In the genomic region with DNA sequence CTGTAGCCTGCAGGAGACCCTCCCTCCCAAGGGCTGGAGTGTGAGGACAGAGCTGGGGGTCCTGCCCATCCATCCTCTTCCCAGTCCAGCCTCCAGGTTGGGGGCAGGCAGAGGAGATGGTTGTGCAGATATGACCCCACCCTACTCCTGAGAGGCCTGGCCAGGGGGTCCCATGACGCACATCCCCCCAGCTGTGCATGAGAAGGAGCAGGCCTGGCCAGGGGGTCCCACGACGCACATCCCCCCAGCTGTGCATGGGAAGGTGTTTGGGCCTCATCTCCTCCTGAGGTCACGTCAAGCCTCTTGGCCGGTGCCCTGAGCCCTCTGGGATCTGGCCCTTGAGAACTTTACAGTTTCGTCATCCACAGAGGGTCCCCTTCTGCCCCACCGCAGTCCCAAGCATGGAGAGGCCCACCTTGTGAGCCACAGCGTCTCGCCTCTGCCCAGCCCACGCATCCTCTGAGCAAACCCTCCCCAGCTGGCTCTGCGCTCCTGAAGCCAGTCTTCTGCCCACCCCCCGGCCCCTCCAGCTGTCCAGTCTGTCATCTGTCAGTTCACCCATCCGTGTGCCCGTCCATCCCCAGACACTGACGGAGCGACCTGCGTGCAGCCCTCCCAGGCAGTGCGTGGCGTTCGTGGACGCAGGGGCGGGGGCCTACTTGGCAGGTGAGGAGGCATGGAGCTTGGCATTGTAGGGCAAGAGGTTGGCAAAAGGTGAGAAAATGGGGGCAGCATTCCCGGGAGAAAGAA, we compare ENCODE assay signal across 27 cellular contexts. TPM values are rescaled to one million over a fixed set of nuclear protein-coding genes. Genes with fewer than 3 reads are reported as not detected.
DNase-seq lines count a peak whose midpoint lies in the region; ATAC-seq and TF ChIP-seq lines count a peak whose summit lies in the region.
"Had no signal": no experiment of that assay in that cellular context is flagged by ENCODE, and none has a peak within 500 bp of the region (broad histone marks: within the 10 kb centered on the region; RNA-seq: fewer than 3 reads in every experiment).

No MANE protein-coding gene starts in this region.

- no peak for DNase-seq in activated T-cell treated with anti-CD3 and anti-CD28 coated beads, Interleukin-2, amount 50 U/mL, for 72 hours
- DNase-seq in activated T-cell treated with anti-CD3 and anti-CD28 coated beads for 4 hours (no peak), Calu3 (no peak), dorsolateral prefrontal cortex (no peak)
- DNase-seq in effector memory CD8-positive, alpha-beta T cell, result no peak
- DNase-seq in stimulated activated effector memory CD8-positive, alpha-beta T cell treated with anti-CD3 and anti-CD28 coated beads, Interleukin-12 subunit alpha, Interleukin-12 subunit beta, amount 100 ng/mL, for 72 hours (ENCODE audit: low spot score in 2 of 2), result no peak
- DNase-seq: activated CD4-positive, alpha-beta T cell treated with anti-CD3 and anti-CD28 coated beads for 4 hours; activated effector memory CD4-positive, alpha-beta T cell treated with Interleukin-2 at 50 U/mL for 16 hours; COR-L47; esophagus squamous epithelium; gastrocnemius medialis; islet precursor cell; NCI-H1048; NCI-H1930; upper lobe of left lung had no signal

- intact Hi-C loops in Calu3 (cut with micrococcal nuclease; ENCODE audit: unreplicated experiment), result no loop called here
- intact Hi-C loops in dorsolateral prefrontal cortex (cut with DNase I), result no loop called here

- H3K27ac ChIP-seq in dorsolateral prefrontal cortex, result no peak overlapping the region
- H3K27ac ChIP-seq: adrenal gland, breast epithelium, coronary artery, esophagus squamous epithelium, gastrocnemius medialis, HL-60, neutrophil, SK-N-MC, upper lobe of left lung had no signal

- no peaks in the 10 kb centered on the region for H3K36me3 Mint-ChIP-seq in activated T-cell treated with anti-CD3 and anti-CD28 coated beads, Interleukin-2, amount 50 U/mL, for 72 hours (ENCODE audit: insufficient read depth in 2 of 2)
- peaks cover 20% of the 10 kb centered on the region for H3K36me3 Mint-ChIP-seq in Calu3 (ENCODE audit: insufficient read depth, unreplicated experiment)
- H3K36me3 Mint-ChIP-seq in effector memory CD8-positive, alpha-beta T cell (ENCODE audit: insufficient read depth), result no peaks in the 10 kb centered on the region
- H3K36me3 Mint-ChIP-seq in stimulated activated effector memory CD8-positive, alpha-beta T cell treated with anti-CD3 and anti-CD28 coated beads, Interleukin-12 subunit alpha, Interleukin-12 subunit beta, amount 100 ng/mL, for 72 hours, result no peaks in the 10 kb centered on the region

- peak overlapping the region; percentile 31 to 59 for H3K4me3 Mint-ChIP-seq in activated T-cell treated with anti-CD3 and anti-CD28 coated beads, Interleukin-2, amount 50 U/mL, for 72 hours
- peak overlapping the region; percentile 40 for H3K4me3 Mint-ChIP-seq in Calu3 (ENCODE audit: low read depth, unreplicated experiment)
- H3K4me3 Mint-ChIP-seq in effector memory CD8-positive, alpha-beta T cell, result peak overlapping the region; percentile 29
- peak overlapping the region; percentile 62 for H3K4me3 Mint-ChIP-seq in stimulated activated effector memory CD8-positive, alpha-beta T cell treated with anti-CD3 and anti-CD28 coated beads, Interleukin-12 subunit alpha, Interleukin-12 subunit beta, amount 100 ng/mL, for 72 hours

- no peak for ATAC-seq in activated T-cell treated with anti-CD3 and anti-CD28 coated beads, Interleukin-2, amount 50 U/mL, for 72 hours (replicated peaks in 1 of 2)
- ATAC-seq in effector memory CD8-positive, alpha-beta T cell (replicated peaks), result no peak
- ATAC-seq in stimulated activated effector memory CD8-positive, alpha-beta T cell treated with anti-CD3 and anti-CD28 coated beads, Interleukin-12 subunit alpha, Interleukin-12 subunit beta, amount 100 ng/mL, for 72 hours, result no peak
- ATAC-seq in HG03095 (IDR thresholded peaks at IDR 0.05; ENCODE audit: unreplicated experiment) (no peak), HG02938 (IDR thresholded peaks at IDR 0.05; ENCODE audit: unreplicated experiment) (no peak)

- TF ChIP-seq CTCF in Calu3 (IDR thresholded peaks at IDR 0.05; ENCODE audit: unreplicated experiment), result no peak
- TF ChIP-seq CTCF in dorsolateral prefrontal cortex (IDR thresholded peaks at IDR 0.05 in 54 of 56, conservative IDR thresholded peaks at IDR 0.05 in 2 of 56; ENCODE audit: low read depth in 1 of 56, partially characterized antibody in 56 of 56), result no peak

- H3K4me3 ChIP-seq in dorsolateral prefrontal cortex, result no peak overlapping the region
- H3K4me3 ChIP-seq: A549, adrenal gland, breast epithelium, coronary artery, esophagus squamous epithelium, gastrocnemius medialis, lung, SK-N-MC, upper lobe of left lung had no signal

- H3K27me3 ChIP-seq in dorsolateral prefrontal cortex, result peaks cover 0 to 44% (median 17%) of the 10 kb centered on the region in 45 donors

- CTCF ChIA-PET in Calu3 (lab: Charles Lee), result interaction anchor here (1.1 kb wide), 1 partner anchor 8 kb away, joined by 3 read pairs; no protein-coding TSS in a partner anchor

- H3K9me3 Mint-ChIP-seq in activated T-cell treated with anti-CD3 and anti-CD28 coated beads, Interleukin-2, amount 50 U/mL, for 72 hours, result no peaks in the 10 kb centered on the region
- H3K9me3 Mint-ChIP-seq in Calu3 (ENCODE audit: low read depth, unreplicated experiment), result no peaks in the 10 kb centered on the region
- no peaks in the 10 kb centered on the region for H3K9me3 Mint-ChIP-seq in effector memory CD8-positive, alpha-beta T cell
- no peaks in the 10 kb centered on the region for H3K9me3 Mint-ChIP-seq in stimulated activated effector memory CD8-positive, alpha-beta T cell treated with anti-CD3 and anti-CD28 coated beads, Interleukin-12 subunit alpha, Interleukin-12 subunit beta, amount 100 ng/mL, for 72 hours
- H3K9me3 Mint-ChIP-seq: T-helper 2 cell treated with Interferon-gamma antibody and Interleukin-4, amounts not matched to agents 5 μg/mL and 100 μg/mL, for 36 hours had no signal

- no TSS peak for BruUV-seq in Calu3 (replicated peaks; lab: Mats Ljungman, UMichigan)

- no peak overlapping the region for H3K27ac Mint-ChIP-seq in activated T-cell treated with anti-CD3 and anti-CD28 coated beads, Interleukin-2, amount 50 U/mL, for 72 hours
- peak overlapping the region; percentile 52 for H3K27ac Mint-ChIP-seq in Calu3 (ENCODE audit: unreplicated experiment)
- H3K27ac Mint-ChIP-seq in effector memory CD8-positive, alpha-beta T cell, result peak overlapping the region; percentile 41 to 79
- H3K27ac Mint-ChIP-seq in stimulated activated effector memory CD8-positive, alpha-beta T cell treated with anti-CD3 and anti-CD28 coated beads, Interleukin-12 subunit alpha, Interleukin-12 subunit beta, amount 100 ng/mL, for 72 hours, result peak overlapping the region; percentile 12

- peaks cover 16% of the 10 kb centered on the region for H3K4me1 Mint-ChIP-seq in activated T-cell treated with anti-CD3 and anti-CD28 coated beads, Interleukin-2, amount 50 U/mL, for 72 hours (ENCODE audit: low read depth)
- H3K4me1 Mint-ChIP-seq in Calu3 (ENCODE audit: low read depth, unreplicated experiment), result peaks cover 8% of the 10 kb centered on the region
- H3K4me1 Mint-ChIP-seq in effector memory CD8-positive, alpha-beta T cell (ENCODE audit: low read depth in 2 of 2), result peaks cover 15 to 26% of the 10 kb centered on the region in 2 donors
- peaks cover 37% of the 10 kb centered on the region for H3K4me1 Mint-ChIP-seq in stimulated activated effector memory CD8-positive, alpha-beta T cell treated with anti-CD3 and anti-CD28 coated beads, Interleukin-12 subunit alpha, Interleukin-12 subunit beta, amount 100 ng/mL, for 72 hours

- no peaks in the 10 kb centered on the region for H3K27me3 Mint-ChIP-seq in activated T-cell treated with anti-CD3 and anti-CD28 coated beads, Interleukin-2, amount 50 U/mL, for 72 hours (ENCODE audit: low read depth)
- H3K27me3 Mint-ChIP-seq in Calu3 (ENCODE audit: unreplicated experiment), result no peaks in the 10 kb centered on the region
- H3K27me3 Mint-ChIP-seq in effector memory CD8-positive, alpha-beta T cell, result no peaks in the 10 kb centered on the region

RNA-seq across cellular contexts. Expression of a gene that starts 2.3 kb away (rescaled TPM):
- 10 to 100 TPM; 34.3 to 56.5 TPM for total RNA-seq in activated T-cell treated with anti-CD3 and anti-CD28 coated beads, Interleukin-2, amount 50 U/mL, for 72 hours
- 27.2 and 32.2 TPM in 2 replicates for total RNA-seq in Calu3 (2022)
- total RNA-seq in dorsolateral prefrontal cortex, result under 1 TPM in 21 of 120 experiments, not detected in 99; 0.08 to 0.70 (median 0.20) TPM
- total RNA-seq: H4 had no signal

RNA-seq across cellular contexts. Expression of a gene that starts 10.6 kb away (rescaled TPM):
- 10 to 100 TPM; 20.6 to 22.5 TPM for total RNA-seq in activated T-cell treated with anti-CD3 and anti-CD28 coated beads, Interleukin-2, amount 50 U/mL, for 72 hours
- total RNA-seq in Calu3 (2022), result 25.1 and 30.4 TPM in 2 replicates
- 10 to 100 TPM; 32.5 to 82.7 (median 53.2) TPM for total RNA-seq in dorsolateral prefrontal cortex

RNA-seq across cellular contexts. Expression of a gene that starts 24.7 kb away (rescaled TPM):
- total RNA-seq in activated T-cell treated with anti-CD3 and anti-CD28 coated beads, Interleukin-2, amount 50 U/mL, for 72 hours, result 10 to 100 TPM; 59.3 to 68.4 TPM
- total RNA-seq in Calu3 (2022) (76.3 and 83.6 TPM in 2 replicates), dorsolateral prefrontal cortex (10 to 100 TPM; 13.7 to 52.3 (median 29.2) TPM)

RNA-seq across cellular contexts. Expression of a gene that starts 45.5 kb away (rescaled TPM):
- total RNA-seq in activated T-cell treated with anti-CD3 and anti-CD28 coated beads, Interleukin-2, amount 50 U/mL, for 72 hours, result 1 to 10 TPM in 1 of 2 donors, under 1 TPM in 1; 0.16 to 1.2 TPM
- total RNA-seq in Calu3 (2022) (128 and 154 TPM in 2 replicates), dorsolateral prefrontal cortex (1 to 10 TPM in 96 of 120 experiments, under 1 TPM in 22, not detected in 2; 0.29 to 5.2 (median 1.7) TPM)

Comparison
In these comparisons a context has a peak if more than half of its experiments do, and no peak if none do; other contexts are left out.
1. RNA of a gene that starts 2.3 kb away (total RNA-seq): 34.3 to 56.5 TPM in activated T-cell treated with anti-CD3 and anti-CD28 coated beads, Interleukin-2, amount 50 U/mL, for 72 hours and 27.2 to 32.2 TPM in Calu3; 0.08 to 0.70 TPM in dorsolateral prefrontal cortex; every median in the first group is over 10 times any median in the second.
2. Peak in every context shown above with its lines, with median percentiles within 50 percentile points of each other: H3K4me3 Mint-ChIP-seq.